24 cellular contexts compared by ENCODE assay signal in genomic region chr4:98706935-98707334, GRCh38. TPM values are rescaled to one million over a fixed set of nuclear protein-coding genes. Genes with fewer than 3 reads are reported as not detected.
DNase-seq lines count a peak whose midpoint lies in the region; ATAC-seq and TF ChIP-seq lines count a peak whose summit lies in the region.
"Had no signal": no experiment of that assay in that cellular context is flagged by ENCODE, and none has a peak within 500 bp of the region (broad histone marks: within the 10 kb centered on the region; RNA-seq: fewer than 3 reads in every experiment).

No MANE protein-coding gene starts in this region.

- TF ChIP-seq CTCF in osteoblast (IDR thresholded peaks at IDR 0.05; ENCODE audit: extremely low read depth, low read depth, low read length), result no peak

- no peaks in the 10 kb centered on the region for H3K27me3 Mint-ChIP-seq in T-helper 2 cell treated with Interferon-gamma antibody and Interleukin-4, amounts not matched to agents 5 μg/mL and 100 μg/mL, for 36 hours (ENCODE audit: low read depth)
- H3K27me3 Mint-ChIP-seq in CD4-positive, CD25-positive, alpha-beta regulatory T cell, result peaks cover 4% of the 10 kb centered on the region
- H3K27me3 Mint-ChIP-seq in T-helper 17 cell, result no peaks in the 10 kb centered on the region
- H3K27me3 Mint-ChIP-seq in effector memory CD8-positive, alpha-beta T cell, result no peaks in the 10 kb centered on the region

- H3K27me3 ChIP-seq in CD4-positive, CD25-positive, alpha-beta regulatory T cell (ENCODE audit: control insufficient read depth, insufficient read depth, low read length), result no peaks in the 10 kb centered on the region
- no peaks in the 10 kb centered on the region for H3K27me3 ChIP-seq in osteoblast (ENCODE audit: insufficient read depth, low read length)
- H3K27me3 ChIP-seq: ascending aorta, right lobe of liver, stomach, tibial nerve had no signal

- no peak for ATAC-seq in CD4-positive, CD25-positive, alpha-beta regulatory T cell (ENCODE audit: low read depth in 2 of 2)
- ATAC-seq in T-helper 17 cell, result no peak
- ATAC-seq in effector memory CD8-positive, alpha-beta T cell (replicated peaks), result no peak
- ATAC-seq: PC-3 had no signal

- peaks cover 55% of the 10 kb centered on the region for H3K9me3 Mint-ChIP-seq in T-helper 2 cell treated with Interferon-gamma antibody and Interleukin-4, amounts not matched to agents 5 μg/mL and 100 μg/mL, for 36 hours
- H3K9me3 Mint-ChIP-seq in CD4-positive, CD25-positive, alpha-beta regulatory T cell, result peaks cover 0 to 16% (median 5%) of the 10 kb centered on the region in 7 donors
- H3K9me3 Mint-ChIP-seq in effector memory CD8-positive, alpha-beta T cell, result peaks cover 4 to 8% of the 10 kb centered on the region in 2 donors

- no peaks in the 10 kb centered on the region for H3K36me3 ChIP-seq in CD4-positive, CD25-positive, alpha-beta regulatory T cell (ENCODE audit: control insufficient read depth, insufficient read depth, low read length)
- H3K36me3 ChIP-seq in osteoblast (ENCODE audit: insufficient read depth, low read length), result no peaks in the 10 kb centered on the region
- H3K36me3 ChIP-seq: ascending aorta, right lobe of liver, stomach, tibial nerve had no signal

- H3K27ac ChIP-seq in CD4-positive, CD25-positive, alpha-beta regulatory T cell (ENCODE audit: insufficient read depth, low read length, poor library complexity, severe bottlenecking), result peak overlapping the region; percentile 49
- H3K27ac ChIP-seq in osteoblast (ENCODE audit: low read depth, low read length), result no peak overlapping the region
- H3K27ac ChIP-seq: 22Rv1, ascending aorta, right lobe of liver, tibial nerve had no signal

- peaks cover 22% of the 10 kb centered on the region for H3K4me1 Mint-ChIP-seq in T-helper 2 cell treated with Interferon-gamma antibody and Interleukin-4, amounts not matched to agents 5 μg/mL and 100 μg/mL, for 36 hours (ENCODE audit: low read depth)
- H3K4me1 Mint-ChIP-seq in CD4-positive, CD25-positive, alpha-beta regulatory T cell, result peaks cover 10 to 38% (median 35%) of the 10 kb centered on the region in 4 donors
- H3K4me1 Mint-ChIP-seq in T-helper 17 cell, result peaks cover 15% of the 10 kb centered on the region
- H3K4me1 Mint-ChIP-seq in effector memory CD8-positive, alpha-beta T cell (ENCODE audit: low read depth in 2 of 2), result peaks cover 27 to 52% of the 10 kb centered on the region in 2 donors

- H3K36me3 Mint-ChIP-seq in T-helper 2 cell treated with Interferon-gamma antibody and Interleukin-4, amounts not matched to agents 5 μg/mL and 100 μg/mL, for 36 hours (ENCODE audit: low read depth), result peaks cover 37% of the 10 kb centered on the region
- H3K36me3 Mint-ChIP-seq in CD4-positive, CD25-positive, alpha-beta regulatory T cell, result peaks cover 4% of the 10 kb centered on the region
- no peaks in the 10 kb centered on the region for H3K36me3 Mint-ChIP-seq in T-helper 17 cell (ENCODE audit: low read depth)
- peaks cover 5% of the 10 kb centered on the region for H3K36me3 Mint-ChIP-seq in effector memory CD8-positive, alpha-beta T cell (ENCODE audit: insufficient read depth)

- peak overlapping the region; percentile 74 for H3K4me3 Mint-ChIP-seq in T-helper 2 cell treated with Interferon-gamma antibody and Interleukin-4, amounts not matched to agents 5 μg/mL and 100 μg/mL, for 36 hours
- H3K4me3 Mint-ChIP-seq in CD4-positive, CD25-positive, alpha-beta regulatory T cell, result peak overlapping the region in 3 of 4 donors; percentile 12 to 86 (median 33)
- peak overlapping the region; percentile 90 for H3K4me3 Mint-ChIP-seq in T-helper 17 cell
- peak overlapping the region; percentile 79 to 82 for H3K4me3 Mint-ChIP-seq in effector memory CD8-positive, alpha-beta T cell

- no peak for DNase-seq in T-helper 2 cell treated with Interferon-gamma antibody and Interleukin-4, amounts not matched to agents 5 μg/mL and 100 μg/mL, for 36 hours (ENCODE audit: low spot score)
- no peak for DNase-seq in T-helper 2 cell
- no peak for DNase-seq in CD4-positive, CD25-positive, alpha-beta regulatory T cell
- no peak for DNase-seq in T-helper 17 cell
- DNase-seq in effector memory CD8-positive, alpha-beta T cell, result no peak
- DNase-seq in osteoblast (ENCODE audit: insufficient read length, low spot score, missing footprints), result no peak
- no peak for DNase-seq in NCI-H510A (lab: John Stamatoyannopoulos, UW)
- DNase-seq in NCI-H2107 treated with DMSO at 0.1 percent for 48 hours (lab: John Stamatoyannopoulos, UW; ENCODE audit: unreplicated experiment), result no peak
- DNase-seq: activated gamma-delta T cell treated with Interleukin-2 at 50 U/mL for 16 hours, dermis blood vessel endothelial cell, GF-D8, glutamatergic neuron, HCEC 1CT, kidney glomerular epithelial cell, NCI-H187, NCI-H774, PC-3, right lobe of liver, SHP77, stomach had no signal

- peak overlapping the region; percentile 76 for H3K4me3 ChIP-seq in CD4-positive, CD25-positive, alpha-beta regulatory T cell (ENCODE audit: low read depth, low read length)
- no peak overlapping the region for H3K4me3 ChIP-seq in osteoblast (ENCODE audit: insufficient read depth, low read length)
- H3K4me3 ChIP-seq: ascending aorta, lung, right lobe of liver, stomach, tibial nerve had no signal

- peaks cover 18% of the 10 kb centered on the region for H3K4me1 ChIP-seq in CD4-positive, CD25-positive, alpha-beta regulatory T cell (ENCODE audit: control insufficient read depth, insufficient read depth, low read length, poor library complexity, severe bottlenecking)
- no peaks in the 10 kb centered on the region for H3K4me1 ChIP-seq in osteoblast (ENCODE audit: insufficient read depth, low read length)
- H3K4me1 ChIP-seq: ascending aorta, right lobe of liver, stomach, tibial nerve had no signal

- H2AFZ ChIP-seq in osteoblast (ENCODE audit: low read length), result no peak overlapping the region

- no peaks in the 10 kb centered on the region for H4K20me1 ChIP-seq in osteoblast (ENCODE audit: insufficient read depth, low read length)

- H3K4me2 ChIP-seq in osteoblast (ENCODE audit: insufficient read depth, low read length), result no peak overlapping the region

- no peaks in the 10 kb centered on the region for H3K79me2 ChIP-seq in osteoblast (ENCODE audit: insufficient read depth, low read length)

- H3K27ac Mint-ChIP-seq in T-helper 2 cell treated with Interferon-gamma antibody and Interleukin-4, amounts not matched to agents 5 μg/mL and 100 μg/mL, for 36 hours, result peak overlapping the region; percentile 92
- peak overlapping the region; percentile 59 to 87 (median 85) for H3K27ac Mint-ChIP-seq in CD4-positive, CD25-positive, alpha-beta regulatory T cell
- peak overlapping the region; percentile 19 for H3K27ac Mint-ChIP-seq in T-helper 17 cell
- peak overlapping the region; percentile 77 to 92 for H3K27ac Mint-ChIP-seq in effector memory CD8-positive, alpha-beta T cell

- H3K9me3 ChIP-seq in CD4-positive, CD25-positive, alpha-beta regulatory T cell (ENCODE audit: control insufficient read depth in 2 of 2, low read length in 2 of 2), result no peaks in the 10 kb centered on the region
- H3K9me3 ChIP-seq in T-helper 17 cell (ENCODE audit: control insufficient read depth, low read length, poor library complexity, severe bottlenecking) (no peaks in the 10 kb centered on the region), osteoblast (ENCODE audit: low read depth, low read length) (no peaks in the 10 kb centered on the region)
- H3K9me3 ChIP-seq: ascending aorta, right lobe of liver had no signal

RNA-seq across cellular contexts. Expression of gene TSPAN5, which starts 48.5 kb away (rescaled TPM):
- 21.2 TPM for total RNA-seq in CD4-positive, CD25-positive, alpha-beta regulatory T cell
- polyA plus RNA-seq in CD4-positive, CD25-positive, alpha-beta regulatory T cell, result 10 to 100 TPM; 38.8 to 52.7 (median 43.9) TPM
- total RNA-seq in T-helper 17 cell (10 to 100 TPM; 11.8 to 15.2 TPM), osteoblast (36.9 and 41.8 TPM in 2 replicates)

Comparison
In these comparisons a context has a peak if more than half of its experiments do, and no peak if none do; other contexts are left out.
1. H3K27ac Mint-ChIP-seq: peak in every context shown above with its lines; median percentile 92 in T-helper 2 cell treated with Interferon-gamma antibody and Interleukin-4, amounts not matched to agents 5 μg/mL and 100 μg/mL, for 36 hours; 85 in CD4-positive, CD25-positive, alpha-beta regulatory T cell; 84 in effector memory CD8-positive, alpha-beta T cell; 19 in T-helper 17 cell.
2. H3K4me3 Mint-ChIP-seq: peak in every context shown above with its lines; median percentile 90 in T-helper 17 cell; 80 in effector memory CD8-positive, alpha-beta T cell; 74 in T-helper 2 cell treated with Interferon-gamma antibody and Interleukin-4, amounts not matched to agents 5 μg/mL and 100 μg/mL, for 36 hours; 33 in CD4-positive, CD25-positive, alpha-beta regulatory T cell.